11 cellular contexts compared by ENCODE assay signal in genomic region chr12:50201987-50202521, GRCh38. TPM values are rescaled to one million over a fixed set of nuclear protein-coding genes. Genes with fewer than 3 reads are reported as not detected.
DNase-seq lines count a peak whose midpoint lies in the region; ATAC-seq and TF ChIP-seq lines count a peak whose summit lies in the region.
"Had no signal": no experiment of that assay in that cellular context is flagged by ENCODE, and none has a peak within 500 bp of the region (broad histone marks: within the 10 kb centered on the region; RNA-seq: fewer than 3 reads in every experiment).

No MANE protein-coding gene starts in this region.

- H3K79me2 ChIP-seq in GM23248 (ENCODE audit: insufficient read depth), result peaks cover 80% of the 10 kb centered on the region

- H3K9me3 ChIP-seq in GM23248 (ENCODE audit: low read depth) (no peaks in the 10 kb centered on the region), psoas muscle (no peaks in the 10 kb centered on the region)
- H3K9me3 ChIP-seq: gastrocnemius medialis, upper lobe of left lung had no signal

- ATAC-seq in psoas muscle, result no peak
- ATAC-seq: gastrocnemius medialis had no signal

- in situ Hi-C loops in GM23248 (cut with MboI), result loop anchor here (10.0 kb wide), 1 partner anchor 113 kb away; no protein-coding TSS in a partner anchor

- intact Hi-C loops in psoas muscle (cut with DNase I), result no loop called here

- WGBS in GM23248 (ENCODE audit: low coverage in 1 of 2, low lambda C conversion rate in 2 of 2, missing lambda C conversion rate in 2 of 2), 2 experiments, result 19 to 20% methylated on average over 3 of the region's 3 CpGs
- WGBS in psoas muscle, 3 donors, result 67 to 85% (median 80%) methylated on average over 3 of the region's 3 CpGs

- TF ChIP-seq CTCF in fibroblast of villous mesenchyme (IDR thresholded peaks at IDR 0.05; ENCODE audit: insufficient read depth, low read depth, low read length) (no peak), psoas muscle (IDR thresholded peaks at IDR 0.05) (no peak)

- H3K9me2 ChIP-seq in GM23248 (ENCODE audit: insufficient read depth), result no peaks in the 10 kb centered on the region

- H3K27me3 ChIP-seq in GM23248 (replicated peaks; ENCODE audit: insufficient read depth) (no peaks in the 10 kb centered on the region), psoas muscle (ENCODE audit: insufficient read depth in 3 of 3, low read length in 2 of 3) (no peaks in the 10 kb centered on the region)
- H3K27me3 ChIP-seq: gastrocnemius medialis, upper lobe of left lung had no signal

- peak overlapping the region; percentile 52 for H3K9ac ChIP-seq in GM23248

- peaks cover 87% of the 10 kb centered on the region for H3F3A ChIP-seq in GM23248 (ENCODE audit: insufficient read depth)

- peak overlapping the region; percentile 24 for H3K4me3 ChIP-seq in GM23248
- no peak overlapping the region for H3K4me3 ChIP-seq in fibroblast of villous mesenchyme (ENCODE audit: low read depth, low read length)
- H3K4me3 ChIP-seq in skeletal muscle cell (ENCODE audit: low read depth, low read length), result no peak overlapping the region
- no peak overlapping the region for H3K4me3 ChIP-seq in psoas muscle
- H3K4me3 ChIP-seq: gastrocnemius medialis, upper lobe of left lung had no signal

- H3K27ac ChIP-seq in GM23248 (peak overlapping the region; percentile 86), psoas muscle (no peak overlapping the region)
- H3K27ac ChIP-seq: gastrocnemius medialis had no signal

- no peak overlapping the region for H2AFZ ChIP-seq in GM23248

- H3K4me1 ChIP-seq in GM23248 (ENCODE audit: insufficient read depth), result peaks cover 65% of the 10 kb centered on the region
- H3K4me1 ChIP-seq in psoas muscle, result peaks cover 11% of the 10 kb centered on the region
- H3K4me1 ChIP-seq: upper lobe of left lung had no signal

- H4K20me1 ChIP-seq in GM23248 (ENCODE audit: insufficient read depth), result no peaks in the 10 kb centered on the region

- H3K36me3 ChIP-seq in GM23248 (ENCODE audit: low read depth), result peaks cover 69% of the 10 kb centered on the region
- H3K36me3 ChIP-seq in psoas muscle (ENCODE audit: insufficient read depth in 1 of 2, low read depth in 1 of 2), result peaks cover 4 to 95% of the 10 kb centered on the region in 2 donors

- H3K4me2 ChIP-seq in GM23248 (ENCODE audit: unreplicated experiment), result peak overlapping the region; percentile 66

- DNase-seq in GM23248 (peak; percentile 87), RPMI7951 (ENCODE audit: low read depth) (peak; percentile 80), fibroblast of villous mesenchyme (ENCODE audit: low read depth) (peak; percentile 90), skeletal muscle cell (ENCODE audit: low read depth) (peak; percentile 96), NCI-H2107 treated with DMSO at 0.1 percent for 48 hours (lab: John Stamatoyannopoulos, UW; ENCODE audit: unreplicated experiment) (no peak), psoas muscle (no peak), COLO829 (ENCODE audit: low spot score) (no peak)
- no peak for DNase-seq in activated CD4-positive, alpha-beta T cell treated with anti-CD3 and anti-CD28 coated beads for 1 hour
- DNase-seq: gastrocnemius medialis, NCI-H1092 treated with DMSO at 0.1 percent for 48 hours had no signal

RNA-seq across cellular contexts. Expression of gene CERS5, which starts 34.9 kb away (rescaled TPM):
- total RNA-seq in GM23248 (2014; rRNA removed; shearing (Covaris generic)), result 52.4 and 60.7 TPM in 2 replicates
- 88.7 and 99.2 TPM in 2 replicates for polyA plus RNA-seq in GM23248 (2016; fragmentation: Nextera tagmentation; extraction: Ambion mirVana)
- 10.2 and 10.9 TPM in 2 replicates for total RNA-seq in RPMI7951 (2014; rRNA removed; shearing (Covaris generic))
- total RNA-seq in fibroblast of villous mesenchyme, result 29.6 and 40.2 TPM in 2 replicates
- 10 to 100 TPM in 1 of 4 donors, 1 to 10 TPM in 3; 5.2 to 10.7 (median 6.6) TPM for total RNA-seq in psoas muscle
- 1 to 10 TPM; 7.2 to 8.2 (median 7.5) TPM for polyA plus RNA-seq in psoas muscle

Comparison
In these comparisons a context has a peak if more than half of its experiments do, and no peak if none do; other contexts are left out.
1. DNase-seq: peak in GM23248 (single experiment), RPMI7951 (single experiment), fibroblast of villous mesenchyme (single experiment) and skeletal muscle cell (single experiment); none in NCI-H2107 treated with DMSO at 0.1 percent for 48 hours (single experiment), activated CD4-positive, alpha-beta T cell treated with anti-CD3 and anti-CD28 coated beads for 1 hour (single experiment), psoas muscle (0 of 2) and COLO829 (single experiment).